Comparison of ENCODE assay signal across 18 cellular contexts in genomic region chr12:123815968-123816367, GRCh38. TPM values are rescaled to one million over a fixed set of nuclear protein-coding genes. Genes with fewer than 3 reads are reported as not detected.
DNase-seq lines count a peak whose midpoint lies in the region; ATAC-seq, FAIRE-seq and TF ChIP-seq lines count a peak whose summit lies in the region.
"Had no signal": no experiment of that assay in that cellular context is flagged by ENCODE, and none has a peak within 500 bp of the region (broad histone marks: within the 10 kb centered on the region; RNA-seq: fewer than 3 reads in every experiment).

No MANE protein-coding gene starts in this region.

- POLR2A ChIA-PET in HepG2 (lab: Yijun Ruan, JAX): no interaction called here

- H4K20me1 ChIP-seq in HepG2 (ENCODE audit: insufficient read depth, low read length): no peaks in the 10 kb centered on the region

- 0% methylated on average over 2 of the region's 2 CpGs for WGBS in HepG2 (ENCODE audit: low lambda C conversion rate)
- WGBS in right lobe of liver (ENCODE audit: insufficient coverage, low coverage, low lambda C conversion rate, missing lambda C conversion rate): 50% methylated on average over 1 of the region's 2 CpGs
- 76 to 83% (median 82%) methylated on average over 2 of the region's 2 CpGs for WGBS in ovary, 3 donors

- H3K36me3 ChIP-seq in HepG2 (replicated peaks in 1 of 2; ENCODE audit: control insufficient read depth in 1 of 2, insufficient read depth in 2 of 2, low read length in 2 of 2): no peaks in the 10 kb centered on the region
- no peaks in the 10 kb centered on the region for H3K36me3 ChIP-seq in right lobe of liver
- H3K36me3 ChIP-seq in ovary: no peaks in the 10 kb centered on the region

- no peak overlapping the region for H3K4me3 ChIP-seq in HepG2 (replicated peaks in 1 of 3; ENCODE audit: insufficient read depth in 1 of 3, low read depth in 2 of 3, low read length in 3 of 3)
- H3K4me3 ChIP-seq in right lobe of liver: no peak overlapping the region
- H3K4me3 ChIP-seq in dorsolateral prefrontal cortex: no peak overlapping the region
- no peak overlapping the region for H3K4me3 ChIP-seq in ovary
- H3K4me3 ChIP-seq: GM23338 had no signal

- no peak overlapping the region for H3K4me2 ChIP-seq in HepG2 (ENCODE audit: low read depth, low read length)
- H3K4me2 ChIP-seq: GM23338 had no signal

- TF ChIP-seq CTCF in HepG2 (CRISPR knock-in tag; IDR thresholded peaks at IDR 0.05): no peak
- TF ChIP-seq CTCF in right lobe of liver (IDR thresholded peaks at IDR 0.05): no peak
- no peak for TF ChIP-seq CTCF in dorsolateral prefrontal cortex (IDR thresholded peaks at IDR 0.05 in 54 of 56, conservative IDR thresholded peaks at IDR 0.05 in 2 of 56; ENCODE audit: low read depth in 1 of 56, partially characterized antibody in 56 of 56)
- no peak for TF ChIP-seq CTCF in ovary (IDR thresholded peaks at IDR 0.05)

- CTCF ChIA-PET in HepG2 (lab: Yijun Ruan, JAX; ENCODE audit: low intra/inter-chr PET ratio, low total read pairs): no interaction called here

- H3K9me3 ChIP-seq in HepG2 (ENCODE audit: low read length) (peaks cover 15% of the 10 kb centered on the region), right lobe of liver (peaks cover 0 to 4% (median 0%) of the 10 kb centered on the region in 4 donors), ovary (no peaks in the 10 kb centered on the region)

- H3K27ac ChIP-seq in HepG2 (ENCODE audit: extremely low read length, insufficient read depth, low read length): no peak overlapping the region
- no peak overlapping the region for H3K27ac ChIP-seq in right lobe of liver
- peak overlapping the region in 49 of 59 donors; percentile 9 to 84 (median 56) for H3K27ac ChIP-seq in dorsolateral prefrontal cortex
- no peak overlapping the region for H3K27ac ChIP-seq in ovary
- H3K27ac ChIP-seq: RWPE1 had no signal

- H3K79me2 ChIP-seq in HepG2 (ENCODE audit: insufficient read depth, low read length): no peaks in the 10 kb centered on the region

- H3K9ac ChIP-seq in HepG2 (ENCODE audit: insufficient read depth, low read depth, low read length): no peak overlapping the region

- DNase-seq in HepG2 (ENCODE audit: low spot score) (no peak), right lobe of liver (no peak), dorsolateral prefrontal cortex (peak in 7 of 10 donors; percentile 45 to 79 (median 48)), occipital lobe (lab: John Stamatoyannopoulos, UW) (peak; percentile 20), ovary (no peak), sciatic nerve (ENCODE audit: low spot score) (no peak)
- no peak for DNase-seq in activated effector memory CD4-positive, alpha-beta T cell treated with anti-CD3 and anti-CD28 coated beads, Interleukin-2, amount 50 U/mL, for 16 hours
- DNase-seq: 8988T; CD8-positive, alpha-beta T cell; KG1; NCI-H1417 treated with DMSO at 0.1 percent for 48 hours; NCI-H2081; NCI-H524 treated with DMSO at 0.1 percent for 48 hours had no signal

- ATAC-seq in HepG2 (no peak), right lobe of liver (no peak), GM18519 (IDR thresholded peaks at IDR 0.05; ENCODE audit: low FRiP score, unreplicated experiment) (no peak), sciatic nerve (no peak)
- ATAC-seq: CD8-positive, alpha-beta T cell; GM23338; HCT116 had no signal

- in situ Hi-C loops in HepG2 (cut with HindIII; ENCODE audit: extremely low pct_ligation_motif_present, low pct_unique_long_range_greater_than_20kb): no loop called here

- no peaks in the 10 kb centered on the region for H3K27me3 ChIP-seq in HepG2 (ENCODE audit: control insufficient read depth in 1 of 2, insufficient read depth in 2 of 2, low read length in 2 of 2)
- no peaks in the 10 kb centered on the region for H3K27me3 ChIP-seq in right lobe of liver
- H3K27me3 ChIP-seq in dorsolateral prefrontal cortex: no peaks in the 10 kb centered on the region
- no peaks in the 10 kb centered on the region for H3K27me3 ChIP-seq in ovary

- FAIRE-seq in HepG2 (lab: Jason Lieb, UNC): no peak
- FAIRE-seq: GM12892 had no signal

- no TSS peak for BruUV-seq in HepG2 (replicated peaks; lab: Mats Ljungman, UMichigan)

- TF ChIP-seq EP300 in HepG2 (IDR thresholded peaks at IDR 0.05; ENCODE audit: low read depth in 2 of 2, low read length in 2 of 2) (no peak), HepG2 (CRISPR knock-in tag; IDR thresholded peaks at IDR 0.05; ENCODE audit: borderline replicate concordance) (no peak), ovary (IDR thresholded peaks at IDR 0.05) (no peak)

- TF ChIP-seq POLR2A in HepG2 (IDR thresholded peaks at IDR 0.05; ENCODE audit: insufficient read depth in 1 of 2, low read depth in 2 of 2, low read length in 2 of 2) (no peak), right lobe of liver (IDR thresholded peaks at IDR 0.05) (no peak), ovary (IDR thresholded peaks at IDR 0.05) (no peak)

- no peak overlapping the region for H2AFZ ChIP-seq in HepG2 (ENCODE audit: low read length)
- H2AFZ ChIP-seq: GM23338 had no signal

- no peak for TF ChIP-seq RAD21 in HepG2 (CRISPR knock-in tag; IDR thresholded peaks at IDR 0.05)

- H3K4me1 ChIP-seq in HepG2 (ENCODE audit: insufficient read depth, low read length): no peaks in the 10 kb centered on the region
- H3K4me1 ChIP-seq in right lobe of liver: no peaks in the 10 kb centered on the region
- no peaks in the 10 kb centered on the region for H3K4me1 ChIP-seq in ovary (ENCODE audit: insufficient read depth)

- intact Hi-C loops in HepG2 (cut with micrococcal nuclease; ENCODE audit: unreplicated experiment): no loop called here
- intact Hi-C loops in right lobe of liver (cut with DNase I): no loop called here
- intact Hi-C loops in dorsolateral prefrontal cortex (cut with DNase I): no loop called here
- intact Hi-C loops in ovary (cut with DNase I): no loop called here
- intact Hi-C loops in sciatic nerve (cut with DNase I): no loop called here

TF ChIP-seq in HepG2, 621 proteins besides CTCF, POLR2A, EP300 and RAD21:
- TF ChIP-seq MATR3 (CRISPR knock-in tag; IDR thresholded peaks at IDR 0.05) (no peak), SOX13 (IDR thresholded peaks at IDR 0.05) (peak; percentile 46; the same call in 1 of the 2 replicates), SOX13 (CRISPR knock-in tag; conservative IDR thresholded peaks at IDR 0.05 in 1 of 2, IDR thresholded peaks at IDR 0.05 in 1 of 2) (peak in 1 of 2 experiments; percentile 80; a peak in 2 of 4 replicates), SOX6 (IDR thresholded peaks at IDR 0.05) (no peak), SOX6 (CRISPR knock-in tag; IDR thresholded peaks at IDR 0.05) (peak; percentile 48; the same call in 1 of the 2 replicates), SOX5 (CRISPR knock-in tag; IDR thresholded peaks at IDR 0.05; ENCODE audit: borderline replicate concordance) (peak; percentile 80)

RNA-seq across cellular contexts. Expression of gene DNAH10, which starts 53.9 kb away (rescaled TPM):
- total RNA-seq in HepG2 (2016; rRNA removed; fragmentation: Illumina TruSeq; extraction: Trizol) (0.02 and 0.06 TPM in 2 replicates), right lobe of liver (under 1 TPM in 5 of 6 experiments, not detected in 1; under 0.01 to 0.40 (median 0.16) TPM), dorsolateral prefrontal cortex (1 to 10 TPM in 116 of 120 experiments, under 1 TPM in 4; 0.79 to 7.0 (median 2.1) TPM), occipital lobe (22.6 TPM), ovary (10 to 100 TPM in 1 of 7 donors, 1 to 10 TPM in 2, under 1 TPM in 4; 0.05 to 20.2 (median 0.97) TPM), sciatic nerve (0.76 TPM)
- total RNA-seq in HepG2 (2016; cell fraction: cytosol; rRNA removed; fragmentation: Illumina TruSeq; extraction: Trizol; ENCODE audit: low read depth): under 0.01 and 0.09 TPM in 2 replicates
- 0.04 and 0.10 TPM in 2 replicates for total RNA-seq in HepG2 (2016; cell fraction: insoluble cytoplasmic fraction; rRNA removed; fragmentation: Illumina TruSeq; extraction: Trizol)
- 0.06 TPM in 1 of 2 replicates, not detected in the other for total RNA-seq in HepG2 (2016; cell fraction: membrane; rRNA removed; fragmentation: Illumina TruSeq; extraction: Trizol)
- total RNA-seq in HepG2 (2016; cell fraction: nucleus; rRNA removed; fragmentation: Illumina TruSeq; extraction: Trizol): 0.03 and 0.31 TPM in 2 replicates
- polyA plus RNA-seq in HepG2 (2011; rRNA removed) (0.01 and 0.08 TPM in 2 replicates), ovary (under 1 TPM; 0.07 to 0.27 TPM)
- 0.01 and 0.04 TPM in 2 replicates for polyA plus RNA-seq in HepG2 (2011; cell fraction: cytosol; rRNA removed)
- 0.10 and 0.12 TPM in 2 replicates for polyA plus RNA-seq in HepG2 (2011; cell fraction: nucleus; rRNA removed)
- 0.08 and 0.23 TPM in 2 replicates for polyA plus RNA-seq in HepG2 (2012)
- not detected in 2 replicates for polyA plus RNA-seq in HepG2 (2016; cell fraction: cytosol; fragmentation: Illumina TruSeq; extraction: Trizol; ENCODE audit: low read depth)
- polyA plus RNA-seq in HepG2 (2016; cell fraction: insoluble cytoplasmic fraction; fragmentation: Illumina TruSeq; extraction: Trizol; ENCODE audit: low read depth): not detected in 2 replicates
- polyA plus RNA-seq in HepG2 (2016; cell fraction: membrane; fragmentation: Illumina TruSeq; extraction: Trizol; ENCODE audit: low read depth): not detected in 2 replicates
- polyA plus RNA-seq in HepG2 (2016; cell fraction: nucleus; fragmentation: Illumina TruSeq; extraction: Trizol; ENCODE audit: insufficient read depth, low read depth): not detected in 2 replicates
- under 0.01 and 0.02 TPM in 2 replicates for polyA minus RNA-seq in HepG2 (2011; rRNA and poly(A)+ RNA removed; ENCODE audit: low replicate concordance)
- polyA minus RNA-seq in HepG2 (2011; cell fraction: cytosol; rRNA and poly(A)+ RNA removed): not detected in 2 replicates
- under 0.01 and 0.25 TPM in 2 replicates for polyA minus RNA-seq in HepG2 (2011; cell fraction: nucleus; rRNA and poly(A)+ RNA removed)

Comparison
In these comparisons a context has a peak if more than half of its experiments do, and no peak if none do; other contexts are left out.
1. DNase-seq: peak in dorsolateral prefrontal cortex (7 of 10) and occipital lobe (single experiment); none in HepG2 (single experiment), right lobe of liver (0 of 3), activated effector memory CD4-positive, alpha-beta T cell treated with anti-CD3 and anti-CD28 coated beads, Interleukin-2, amount 50 U/mL, for 16 hours (single experiment), ovary (0 of 5) and sciatic nerve (single experiment).
2. H3K27ac ChIP-seq: peak in dorsolateral prefrontal cortex (49 of 59); none in HepG2 (single experiment), right lobe of liver (0 of 3) and ovary (0 of 2).